ENCODE assay signal across 21 cellular contexts in the genomic region with DNA sequence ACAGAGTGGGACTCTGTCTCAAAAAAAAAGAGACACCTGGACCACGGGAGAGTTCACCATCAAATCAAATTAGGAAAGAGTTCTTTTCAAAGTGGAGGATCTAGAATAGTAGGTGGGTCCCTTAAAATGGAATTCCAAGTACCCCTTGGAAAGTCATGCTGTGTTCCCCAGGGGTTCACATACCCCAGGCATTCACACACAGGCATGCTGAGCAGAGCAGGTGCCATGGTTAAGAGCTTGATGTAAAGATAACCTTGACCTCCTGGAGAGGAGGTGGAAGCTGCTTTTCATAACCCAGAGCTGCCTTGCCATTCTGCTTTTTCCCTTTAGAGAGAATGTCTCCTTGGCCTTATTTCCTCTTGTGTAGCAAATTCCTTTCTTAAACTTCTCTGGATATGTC. TPM values are rescaled to one million over a fixed set of nuclear protein-coding genes. Genes with fewer than 3 reads are reported as not detected.
DNase-seq lines count a peak whose midpoint lies in the region; ATAC-seq, FAIRE-seq and TF ChIP-seq lines count a peak whose summit lies in the region.
"Had no signal": no experiment of that assay in that cellular context is flagged by ENCODE, and none has a peak within 500 bp of the region (broad histone marks: within the 10 kb centered on the region; RNA-seq: fewer than 3 reads in every experiment).

No MANE protein-coding gene starts in this region.

- no peaks in the 10 kb centered on the region for H3K27me3 Mint-ChIP-seq in WTC11 (ENCODE audit: low read depth)
- H3K27me3 Mint-ChIP-seq: CD4-positive, alpha-beta memory T cell had no signal

- H3K79me2 ChIP-seq in HepG2 (ENCODE audit: insufficient read depth, low read length): no peaks in the 10 kb centered on the region

- FAIRE-seq in HepG2 (lab: Jason Lieb, UNC): no peak
- FAIRE-seq: G401.6, GM12892, H1 had no signal

- no peak for ATAC-seq in HepG2
- no peak for ATAC-seq in right lobe of liver
- ATAC-seq in WTC11: no peak; the same call in 1 of the 2 replicates

- DNase-seq in HepG2 (ENCODE audit: low spot score) (no peak), right lobe of liver (no peak), NCI-H345 (lab: John Stamatoyannopoulos, UW) (peak; percentile 9), WTC11 (ENCODE audit: low spot score) (no peak), superior temporal gyrus (ENCODE audit: extremely low spot score) (no peak), G401 (ENCODE audit: low spot score) (no peak), SIG-M5 treated with dmso at 0.1 percent for 504 hours (lab: John Stamatoyannopoulos, UW; ENCODE audit: unreplicated experiment) (no peak)
- DNase-seq: C1 segment of cervical spinal cord; Calu3; CD4-positive, alpha-beta memory T cell; COR-L47; DMS53; DMS79 treated with DMSO at 0.1 percent for 48 hours; H7; HCEC 1CT had no signal

- no TSS peak for BruUV-seq in HepG2 (replicated peaks; lab: Mats Ljungman, UMichigan)

- no peak overlapping the region for H3K27ac Mint-ChIP-seq in WTC11
- H3K27ac Mint-ChIP-seq: CD4-positive, alpha-beta memory T cell had no signal

- H3K27me3 ChIP-seq in HepG2 (ENCODE audit: control insufficient read depth in 1 of 2, insufficient read depth in 2 of 2, low read length in 2 of 2) (no peaks in the 10 kb centered on the region), right lobe of liver (no peaks in the 10 kb centered on the region)

- in situ Hi-C loops in HepG2 (cut with HindIII; ENCODE audit: extremely low pct_ligation_motif_present, low pct_unique_long_range_greater_than_20kb) (no loop called here), G401 (cut with HindIII; ENCODE audit: low sequenced_read_pairs) (no loop called here)

- no peak for TF ChIP-seq POLR2A in HepG2 (IDR thresholded peaks at IDR 0.05; ENCODE audit: insufficient read depth in 1 of 2, low read depth in 2 of 2, low read length in 2 of 2)
- no peak for TF ChIP-seq POLR2A in right lobe of liver (IDR thresholded peaks at IDR 0.05)

- H3K36me3 Mint-ChIP-seq in WTC11: no peaks in the 10 kb centered on the region
- H3K36me3 Mint-ChIP-seq: CD4-positive, alpha-beta memory T cell had no signal

- CTCF ChIA-PET in HepG2 (lab: Yijun Ruan, JAX; ENCODE audit: low intra/inter-chr PET ratio, low total read pairs): no interaction called here
- CTCF ChIA-PET in WTC11 (lab: Charles Lee): interaction anchor here (0.7 to 1.7 kb wide), 6 partner anchors 22 to 503 kb away, joined by 3 to 8 read pairs (median 5); no protein-coding TSS in a partner anchor

- TF ChIP-seq EP300 in HepG2 (IDR thresholded peaks at IDR 0.05; ENCODE audit: low read depth in 2 of 2, low read length in 2 of 2): no peak
- no peak for TF ChIP-seq EP300 in HepG2 (CRISPR knock-in tag; IDR thresholded peaks at IDR 0.05; ENCODE audit: borderline replicate concordance)

- no peaks in the 10 kb centered on the region for H4K20me1 ChIP-seq in HepG2 (ENCODE audit: insufficient read depth, low read length)

- H3K4me2 ChIP-seq in HepG2 (ENCODE audit: low read depth, low read length): peak overlapping the region; percentile 56

- TF ChIP-seq CTCF in HepG2 (CRISPR knock-in tag; IDR thresholded peaks at IDR 0.05) (no peak), right lobe of liver (IDR thresholded peaks at IDR 0.05) (no peak), WTC11 (IDR thresholded peaks at IDR 0.05) (no peak)

- no peak for TF ChIP-seq RAD21 in HepG2 (CRISPR knock-in tag; IDR thresholded peaks at IDR 0.05)

- H3K4me3 Mint-ChIP-seq in WTC11: no peak overlapping the region
- H3K4me3 Mint-ChIP-seq: CD4-positive, alpha-beta memory T cell had no signal

- no peak overlapping the region for H3K4me3 ChIP-seq in HepG2 (replicated peaks in 1 of 3; ENCODE audit: insufficient read depth in 1 of 3, low read depth in 2 of 3, low read length in 3 of 3)
- no peak overlapping the region for H3K4me3 ChIP-seq in right lobe of liver

- 0 out of 2 replicates have a peak, but pooled peaks cover 5% of the 10 kb centered on the region for H3K9me3 Mint-ChIP-seq in WTC11
- H3K9me3 Mint-ChIP-seq: CD4-positive, alpha-beta memory T cell had no signal

- H3K36me3 ChIP-seq in HepG2 (replicated peaks in 1 of 2; ENCODE audit: control insufficient read depth in 1 of 2, insufficient read depth in 2 of 2, low read length in 2 of 2): no peaks in the 10 kb centered on the region
- no peaks in the 10 kb centered on the region for H3K36me3 ChIP-seq in right lobe of liver

- intact Hi-C loops in HepG2 (cut with micrococcal nuclease; ENCODE audit: unreplicated experiment) (no loop called here), right lobe of liver (cut with DNase I) (no loop called here)

- WGBS in HepG2 (ENCODE audit: low lambda C conversion rate): 0% methylated on average over 1 of the region's 1 CpG
- 50% methylated on average over 1 of the region's 1 CpG for WGBS in right lobe of liver (ENCODE audit: insufficient coverage, low coverage, low lambda C conversion rate, missing lambda C conversion rate)

- no peak overlapping the region for H3K9ac ChIP-seq in HepG2 (ENCODE audit: insufficient read depth, low read depth, low read length)

- peaks cover 10% of the 10 kb centered on the region for H3K4me1 Mint-ChIP-seq in WTC11

- H3K9me3 ChIP-seq in HepG2 (ENCODE audit: low read length): no peaks in the 10 kb centered on the region
- no peaks in the 10 kb centered on the region for H3K9me3 ChIP-seq in right lobe of liver

- no peak overlapping the region for H2AFZ ChIP-seq in HepG2 (ENCODE audit: low read length)

- peaks cover 80% of the 10 kb centered on the region for H3K4me1 ChIP-seq in HepG2 (ENCODE audit: insufficient read depth, low read length)
- H3K4me1 ChIP-seq in right lobe of liver: peaks cover 0 to 15% (median 3%) of the 10 kb centered on the region in 4 donors

- H3K27ac ChIP-seq in HepG2 (ENCODE audit: extremely low read length, insufficient read depth, low read length) (no peak overlapping the region), right lobe of liver (no peak overlapping the region)

- POLR2A ChIA-PET in HepG2 (lab: Yijun Ruan, JAX): interaction anchor here (0.7 to 1.8 kb wide), 2 partner anchors 14 to 147 kb away, joined by 3 to 10 read pairs; a partner anchor contains a TSS
- POLR2A ChIA-PET in WTC11 (lab: Charles Lee): no interaction called here

TF ChIP-seq in HepG2, 621 proteins besides CTCF, POLR2A, EP300 and RAD21 (continues in another document):
- TF ChIP-seq NFATC3 (CRISPR knock-in tag; IDR thresholded peaks at IDR 0.05): no peak

RNA-seq across cellular contexts. Expression of a gene that starts 14.2 kb away (rescaled TPM):
- total RNA-seq in HepG2 (2016; rRNA removed; fragmentation: Illumina TruSeq; extraction: Trizol) (277 and 333 TPM in 2 replicates), right lobe of liver (100 to 1,000 TPM in 4 of 6 experiments, 10 to 100 TPM in 2; 82.3 to 204 (median 126) TPM), WTC11 (2021) (256 to 288 TPM (median 275 TPM) in 3 replicates)
- total RNA-seq in HepG2 (2016; cell fraction: cytosol; rRNA removed; fragmentation: Illumina TruSeq; extraction: Trizol; ENCODE audit: low read depth): 66.7 and 68.4 TPM in 2 replicates
- 277 and 309 TPM in 2 replicates for total RNA-seq in HepG2 (2016; cell fraction: insoluble cytoplasmic fraction; rRNA removed; fragmentation: Illumina TruSeq; extraction: Trizol)
- 68.2 and 70.5 TPM in 2 replicates for total RNA-seq in HepG2 (2016; cell fraction: membrane; rRNA removed; fragmentation: Illumina TruSeq; extraction: Trizol)
- total RNA-seq in HepG2 (2016; cell fraction: nucleus; rRNA removed; fragmentation: Illumina TruSeq; extraction: Trizol): 278 and 311 TPM in 2 replicates
- polyA plus RNA-seq in HepG2 (2011; rRNA removed): 189 and 218 TPM in 2 replicates
- 169 and 242 TPM in 2 replicates for polyA plus RNA-seq in HepG2 (2011; cell fraction: cytosol; rRNA removed)
- polyA plus RNA-seq in HepG2 (2011; cell fraction: nucleus; rRNA removed): 586 and 686 TPM in 2 replicates
- 376 and 529 TPM in 2 replicates for polyA plus RNA-seq in HepG2 (2012)
- polyA plus RNA-seq in HepG2 (2016; cell fraction: cytosol; fragmentation: Illumina TruSeq; extraction: Trizol; ENCODE audit: low read depth): 22.7 and 25.6 TPM in 2 replicates
- polyA plus RNA-seq in HepG2 (2016; cell fraction: insoluble cytoplasmic fraction; fragmentation: Illumina TruSeq; extraction: Trizol; ENCODE audit: low read depth): 415 and 444 TPM in 2 replicates
- polyA plus RNA-seq in HepG2 (2016; cell fraction: membrane; fragmentation: Illumina TruSeq; extraction: Trizol; ENCODE audit: low read depth): 45.5 and 47.3 TPM in 2 replicates
- polyA plus RNA-seq in HepG2 (2016; cell fraction: nucleus; fragmentation: Illumina TruSeq; extraction: Trizol; ENCODE audit: insufficient read depth, low read depth): 410 and 415 TPM in 2 replicates
- polyA minus RNA-seq in HepG2 (2011; rRNA and poly(A)+ RNA removed; ENCODE audit: low replicate concordance): 99.8 and 128 TPM in 2 replicates
- polyA minus RNA-seq in HepG2 (2011; cell fraction: cytosol; rRNA and poly(A)+ RNA removed): 61.5 and 65.7 TPM in 2 replicates
- polyA minus RNA-seq in HepG2 (2011; cell fraction: nucleus; rRNA and poly(A)+ RNA removed): 704 and 755 TPM in 2 replicates
- 72.9 and 81.0 TPM in 2 replicates for total RNA-seq in G401 (2014; rRNA removed; shearing (Covaris generic))

RNA-seq across cellular contexts. Expression of a gene that starts 44.3 kb away (rescaled TPM):
- total RNA-seq in HepG2 (2016; rRNA removed; fragmentation: Illumina TruSeq; extraction: Trizol): not detected in 2 replicates
- total RNA-seq in HepG2 (2016; cell fraction: cytosol; rRNA removed; fragmentation: Illumina TruSeq; extraction: Trizol; ENCODE audit: low read depth): not detected in 2 replicates
- total RNA-seq in HepG2 (2016; cell fraction: insoluble cytoplasmic fraction; rRNA removed; fragmentation: Illumina TruSeq; extraction: Trizol): not detected in 2 replicates
- total RNA-seq in HepG2 (2016; cell fraction: membrane; rRNA removed; fragmentation: Illumina TruSeq; extraction: Trizol): not detected in 2 replicates
- not detected in 2 replicates for total RNA-seq in HepG2 (2016; cell fraction: nucleus; rRNA removed; fragmentation: Illumina TruSeq; extraction: Trizol)
- 0.17 and 0.18 TPM in 2 replicates for polyA plus RNA-seq in HepG2 (2011; rRNA removed)
- 0.09 and 0.22 TPM in 2 replicates for polyA plus RNA-seq in HepG2 (2011; cell fraction: cytosol; rRNA removed)
- 0.16 TPM in 1 of 2 replicates, not detected in the other for polyA plus RNA-seq in HepG2 (2011; cell fraction: nucleus; rRNA removed)
- polyA plus RNA-seq in HepG2 (2012): 0.12 and 0.30 TPM in 2 replicates
- not detected in 2 replicates for polyA plus RNA-seq in HepG2 (2016; cell fraction: cytosol; fragmentation: Illumina TruSeq; extraction: Trizol; ENCODE audit: low read depth)
- not detected in 2 replicates for polyA plus RNA-seq in HepG2 (2016; cell fraction: insoluble cytoplasmic fraction; fragmentation: Illumina TruSeq; extraction: Trizol; ENCODE audit: low read depth)
- not detected in 2 replicates for polyA plus RNA-seq in HepG2 (2016; cell fraction: membrane; fragmentation: Illumina TruSeq; extraction: Trizol; ENCODE audit: low read depth)
- polyA plus RNA-seq in HepG2 (2016; cell fraction: nucleus; fragmentation: Illumina TruSeq; extraction: Trizol; ENCODE audit: insufficient read depth, low read depth): not detected in 2 replicates
- not detected in 2 replicates for polyA minus RNA-seq in HepG2 (2011; rRNA and poly(A)+ RNA removed; ENCODE audit: low replicate concordance)
- polyA minus RNA-seq in HepG2 (2011; cell fraction: cytosol; rRNA and poly(A)+ RNA removed): not detected in 2 replicates
- not detected in 2 replicates for polyA minus RNA-seq in HepG2 (2011; cell fraction: nucleus; rRNA and poly(A)+ RNA removed)
- total RNA-seq in right lobe of liver: 100 to 1,000 TPM in 3 of 6 experiments, 10 to 100 TPM in 3; 61.5 to 260 (median 105) TPM
- total RNA-seq in WTC11 (2021): 0.09 TPM in 1 of 3 replicates, not detected in the others
- not detected in 2 replicates for total RNA-seq in G401 (2014; rRNA removed; shearing (Covaris generic))
- total RNA-seq: A673; Calu3; CD4-positive, alpha-beta memory T cell; Daoy; H1; H7 had no signal
- polyA plus RNA-seq: BJ; CD4-positive, alpha-beta memory T cell; H1 had no signal

Comparison
In these comparisons a context has a peak if more than half of its experiments do, and no peak if none do; other contexts are left out.
1. RNA of a gene that starts 44.3 kb away (total RNA-seq): 61.5 to 260 TPM in right lobe of liver; 0.09 TPM in WTC11, not detected in HepG2 and not detected in G401; every median in the first group is over 10 times any median in the second.